ENCODE assay signal across 1 cellular context in genomic region chr2:241498115-241499070, GRCh38.
TF ChIP-seq lines count a peak whose summit lies in the region.

No MANE protein-coding gene starts in this region.

TF ChIP-seq in HepG2, 621 proteins besides CTCF, POLR2A, EP300 and RAD21 (continued from another document and continues in another):
- TF ChIP-seq TGIF2 (CRISPR knock-in tag; IDR thresholded peaks at IDR 0.05) (no peak), ZNF687 (CRISPR knock-in tag; IDR thresholded peaks at IDR 0.05) (peak; percentile 35), ZNF318 (CRISPR knock-in tag; IDR thresholded peaks at IDR 0.05) (no peak), RBFOX2 (IDR thresholded peaks at IDR 0.05; ENCODE audit: low read depth, low read length) (0 out of 2 replicates have a peak, but pooled peaks have one; percentile 13), POLR2G (IDR thresholded peaks at IDR 0.05; ENCODE audit: low read depth, low read length) (0 out of 2 replicates have a peak, but pooled peaks have one; percentile 18), NAIF1 (CRISPR knock-in tag; IDR thresholded peaks at IDR 0.05; ENCODE audit: borderline replicate concordance) (no peak), ARHGAP35 (CRISPR knock-in tag; IDR thresholded peaks at IDR 0.05; ENCODE audit: borderline replicate concordance) (no peak), E2F1 (CRISPR knock-in tag; IDR thresholded peaks at IDR 0.05) (no peak), ELF3 (CRISPR knock-in tag; IDR thresholded peaks at IDR 0.05) (no peak), KDM3A (CRISPR knock-in tag; IDR thresholded peaks at IDR 0.05; ENCODE audit: low read depth) (no peak), ZC3H13 (CRISPR knock-in tag; IDR thresholded peaks at IDR 0.05) (no peak), ZNF572 (CRISPR knock-in tag; IDR thresholded peaks at IDR 0.05) (no peak), PATZ1 (CRISPR knock-in tag; IDR thresholded peaks at IDR 0.05) (no peak), ZBTB34 (CRISPR knock-in tag; IDR thresholded peaks at IDR 0.05) (no peak), PREB (CRISPR knock-in tag; IDR thresholded peaks at IDR 0.05) (no peak), ZFP82 (CRISPR knock-in tag; IDR thresholded peaks at IDR 0.05; ENCODE audit: borderline replicate concordance) (no peak), GABPA (IDR thresholded peaks at IDR 0.05; ENCODE audit: low read depth, low read length) (no peak), GABPA (CRISPR knock-in tag; IDR thresholded peaks at IDR 0.05; ENCODE audit: low read depth) (no peak), KAT7 (CRISPR knock-in tag; IDR thresholded peaks at IDR 0.05; ENCODE audit: borderline replicate concordance) (no peak), NFAT5 (CRISPR knock-in tag; IDR thresholded peaks at IDR 0.05) (no peak), AHR (CRISPR knock-in tag; IDR thresholded peaks at IDR 0.05) (no peak), MAF1 (CRISPR knock-in tag; IDR thresholded peaks at IDR 0.05; ENCODE audit: borderline replicate concordance) (no peak), SNRNP70 (IDR thresholded peaks at IDR 0.05; ENCODE audit: low read depth, low read length) (no peak), GATA4 (IDR thresholded peaks at IDR 0.05; ENCODE audit: borderline replicate concordance, low read depth) (no peak), ETV6 (CRISPR knock-in tag; conservative IDR thresholded peaks at IDR 0.05) (no peak), ZBTB3 (CRISPR knock-in tag; IDR thresholded peaks at IDR 0.05; ENCODE audit: borderline replicate concordance, low read depth) (no peak), MBNL3 (CRISPR knock-in tag; conservative IDR thresholded peaks at IDR 0.05) (no peak), ZNF841 (CRISPR knock-in tag; IDR thresholded peaks at IDR 0.05; ENCODE audit: borderline replicate concordance) (no peak), RFXAP (CRISPR knock-in tag; IDR thresholded peaks at IDR 0.05; ENCODE audit: borderline replicate concordance) (no peak), SMC3 (IDR thresholded peaks at IDR 0.05; ENCODE audit: low read length) (no peak), HOXA5 (CRISPR knock-in tag; IDR thresholded peaks at IDR 0.05) (no peak), TAF15 (IDR thresholded peaks at IDR 0.05; ENCODE audit: low read depth, low read length, poor library complexity, severe bottlenecking) (peak; percentile 3), MLLT10 (CRISPR knock-in tag; IDR thresholded peaks at IDR 0.05) (no peak), HNF4A (CRISPR knock-in tag; IDR thresholded peaks at IDR 0.05) (no peak), CENPBD1 (CRISPR knock-in tag; IDR thresholded peaks at IDR 0.05; ENCODE audit: borderline replicate concordance, low read depth) (no peak), ZSCAN31 (CRISPR knock-in tag; IDR thresholded peaks at IDR 0.05; ENCODE audit: low read depth) (no peak)
